8 cellular contexts compared by ENCODE assay signal in the genomic region with DNA sequence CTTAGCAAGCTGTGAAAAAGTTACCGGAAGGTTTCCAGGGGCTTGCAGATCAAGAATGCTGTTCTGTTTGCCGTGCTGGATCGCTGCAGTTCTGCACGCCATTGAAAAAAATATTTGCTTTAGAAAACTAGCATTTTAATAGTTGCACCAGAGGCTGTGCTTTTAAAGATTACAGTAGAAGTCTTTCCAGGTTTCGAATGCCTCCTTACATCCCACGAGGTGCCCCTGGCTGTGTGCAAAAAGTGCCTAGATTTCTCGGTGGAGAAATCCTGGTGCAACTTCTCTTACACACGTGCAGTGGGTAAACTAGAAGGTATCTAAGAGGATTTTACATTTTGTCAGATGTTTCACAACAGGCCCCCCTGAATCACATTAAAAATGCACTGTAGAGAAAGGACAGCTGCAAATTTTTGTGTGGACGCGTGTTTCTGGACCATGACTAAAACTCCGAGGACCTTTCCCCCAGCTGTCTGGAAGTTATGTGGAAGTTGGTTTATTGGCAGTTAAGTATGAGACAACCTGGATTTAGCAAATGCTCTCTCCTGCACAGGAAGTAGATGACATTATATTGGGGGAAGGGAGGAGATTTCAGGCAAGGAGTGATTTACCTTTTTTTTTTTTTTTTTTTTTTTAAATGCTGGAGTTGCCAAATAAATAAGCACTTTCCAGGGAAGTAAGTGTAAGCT. TPM values are rescaled to one million over a fixed set of nuclear protein-coding genes. Genes with fewer than 3 reads are reported as not detected.
DNase-seq lines count a peak whose midpoint lies in the region; ATAC-seq and TF ChIP-seq lines count a peak whose summit lies in the region.

No MANE protein-coding gene starts in this region.

- H4K5ac ChIP-seq in mesendoderm (ENCODE audit: low read length), result no peak overlapping the region

- peak overlapping the region; percentile 48 for H3K23ac ChIP-seq in mesendoderm (ENCODE audit: low read length)

- H3K9ac ChIP-seq in mesendoderm (ENCODE audit: low read length), result peak overlapping the region; percentile 36

- H3K4me3 ChIP-seq in cardiac muscle cell (peak overlapping the region; percentile 97), dorsolateral prefrontal cortex (peak overlapping the region in 46 of 59 donors; percentile 1 to 80 (median 24)), mesendoderm (ENCODE audit: low read length) (no peak overlapping the region)

- TF ChIP-seq CTCF in cardiac muscle cell (IDR thresholded peaks at IDR 0.05; ENCODE audit: low read depth, low read length) (no peak), dorsolateral prefrontal cortex (IDR thresholded peaks at IDR 0.05 in 54 of 56, conservative IDR thresholded peaks at IDR 0.05 in 2 of 56; ENCODE audit: low read depth in 1 of 56, partially characterized antibody in 56 of 56) (no peak)

- no peak overlapping the region for H2BK15ac ChIP-seq in mesendoderm (replicated peaks; ENCODE audit: low read depth)

- ATAC-seq in GM21390 (IDR thresholded peaks at IDR 0.05; ENCODE audit: unreplicated experiment), result no peak

- WGBS in mesendoderm (ENCODE audit: extremely low coverage, insufficient coverage, low lambda C conversion rate), result no CpG with 5 or more reads among the region's 11 CpGs

- peak overlapping the region; percentile 64 for H3K27ac ChIP-seq in cardiac muscle cell
- peak overlapping the region in 11 of 59 donors; percentile 5 to 52 (median 24) for H3K27ac ChIP-seq in dorsolateral prefrontal cortex
- peak overlapping the region; percentile 81 for H3K27ac ChIP-seq in mesendoderm (ENCODE audit: low read depth, low read length)

- H3K27me3 ChIP-seq in cardiac muscle cell (no peaks in the 10 kb centered on the region), dorsolateral prefrontal cortex (no peaks in the 10 kb centered on the region), mesendoderm (ENCODE audit: insufficient read depth, low read length, poor library complexity) (no peaks in the 10 kb centered on the region)

- H3K18ac ChIP-seq in mesendoderm (ENCODE audit: low read length), result peak overlapping the region; percentile 89

- H4K8ac ChIP-seq in mesendoderm (ENCODE audit: low read depth, low read length), result peak overlapping the region; percentile 40

- peak overlapping the region; percentile 57 for H3K56ac ChIP-seq in mesendoderm (ENCODE audit: low read length)

- peaks cover 2% of the 10 kb centered on the region for H3K79me1 ChIP-seq in mesendoderm (ENCODE audit: low read length)

- H2BK5ac ChIP-seq in mesendoderm (ENCODE audit: low read length), result no peak overlapping the region

- intact Hi-C loops in cardiac septum (cut with DNase I) (no loop called here), dorsolateral prefrontal cortex (cut with DNase I) (loop anchor here in 1 of 2 donors (10.0 kb wide), 1 partner anchor 149 kb away; no protein-coding TSS in a partner anchor)

- H3K36me3 ChIP-seq in cardiac muscle cell (no peaks in the 10 kb centered on the region), mesendoderm (ENCODE audit: control insufficient read depth, insufficient read depth, low read length) (no peaks in the 10 kb centered on the region)

- peaks cover 32% of the 10 kb centered on the region for H3K79me2 ChIP-seq in mesendoderm (ENCODE audit: control insufficient read depth, insufficient read depth, low read length)

- H2AK5ac ChIP-seq in mesendoderm (ENCODE audit: low read length), result no peak overlapping the region

- H3K4me2 ChIP-seq in mesendoderm (ENCODE audit: low read length), result peak overlapping the region; percentile 29

- H2BK120ac ChIP-seq in mesendoderm (ENCODE audit: low read depth, low read length), result peak overlapping the region; percentile 66

- peaks cover 63% of the 10 kb centered on the region for H3K4me1 ChIP-seq in cardiac muscle cell (ENCODE audit: low read depth)
- H3K4me1 ChIP-seq in mesendoderm (ENCODE audit: control insufficient read depth, low read depth, low read length), result peaks cover 39% of the 10 kb centered on the region

- DNase-seq in cardiac muscle cell (ENCODE audit: low read depth in 1 of 2, low spot score in 1 of 2), result peak in 1 of 2 donors; percentile 78
- DNase-seq in cardiac septum (ENCODE audit: low spot score), result no peak
- DNase-seq in dorsolateral prefrontal cortex, result no peak
- DNase-seq in mesendoderm, result no peak
- no peak for DNase-seq in activated CD4-positive, CD25-positive, alpha-beta regulatory T cell (lab: John Stamatoyannopoulos, UW)
- no peak for DNase-seq in NCI-H2081 (lab: John Stamatoyannopoulos, UW)
- no peak for DNase-seq in GM19238 (ENCODE audit: insufficient read length, low spot score)

- no peak overlapping the region for H3K4ac ChIP-seq in mesendoderm (ENCODE audit: low read depth, low read length)

- no peaks in the 10 kb centered on the region for H3K9me3 ChIP-seq in cardiac muscle cell (ENCODE audit: low read depth)

RNA-seq across cellular contexts. Expression of gene TCF7L2, which starts 5.8 kb away (rescaled TPM):
- total RNA-seq in cardiac muscle cell (12.9 and 33.7 TPM in 2 replicates), cardiac septum (11.7 TPM), dorsolateral prefrontal cortex (10 to 100 TPM; 15.8 to 51.9 (median 27.4) TPM)
- polyA plus RNA-seq in cardiac muscle cell, result 27.5 and 40.3 TPM in 2 replicates
- 43.5 TPM for polyA plus RNA-seq in mesendoderm (2013, experiment 1 of 2)
- 47.0 TPM for polyA plus RNA-seq in mesendoderm (2013, experiment 2 of 2)
